In genomic region chr22:31068970-31069369, GRCh38 we compare ENCODE assay signal across 22 cellular contexts. TPM values are rescaled to one million over a fixed set of nuclear protein-coding genes. Genes with fewer than 3 reads are reported as not detected.
DNase-seq lines count a peak whose midpoint lies in the region; ATAC-seq and TF ChIP-seq lines count a peak whose summit lies in the region.
"Had no signal": no experiment of that assay in that cellular context is flagged by ENCODE, and none has a peak within 500 bp of the region (broad histone marks: within the 10 kb centered on the region; RNA-seq: fewer than 3 reads in every experiment).

No MANE protein-coding gene starts in this region.

- H3K79me1 ChIP-seq in mesenchymal stem cell (replicated peaks; ENCODE audit: low read length, poor library complexity, severe bottlenecking) = no peaks in the 10 kb centered on the region

- H3K9me3 ChIP-seq in neural progenitor cell (ENCODE audit: low read depth) (no peaks in the 10 kb centered on the region), mesenchymal stem cell (ENCODE audit: control insufficient read depth, low read length) (no peaks in the 10 kb centered on the region)
- H3K9me3 ChIP-seq: A549 had no signal

- no peak for TF ChIP-seq CTCF in WTC11 (IDR thresholded peaks at IDR 0.05)
- no peak for TF ChIP-seq CTCF in neural progenitor cell (IDR thresholded peaks at IDR 0.05)

- H2BK12ac ChIP-seq in mesenchymal stem cell (ENCODE audit: low read length in 2 of 2) = no peak overlapping the region

- no peak overlapping the region for H3K4me3 Mint-ChIP-seq in WTC11
- H3K4me3 Mint-ChIP-seq in neural progenitor cell = no peak overlapping the region
- no peak overlapping the region for H3K4me3 Mint-ChIP-seq in activated CD8-positive, alpha-beta T cell treated with anti-CD3 and anti-CD28 coated beads, Interleukin-2, amount 10 ng/mL, durations not matched to agents 7 days and 5 days
- H3K4me3 Mint-ChIP-seq: CD4-positive, CD25-positive, alpha-beta regulatory T cell; CD8-positive, alpha-beta memory T cell had no signal

- H2AFZ ChIP-seq in neural progenitor cell (replicated peaks) = peak overlapping the region; percentile 34
- no peak overlapping the region for H2AFZ ChIP-seq in mesenchymal stem cell (ENCODE audit: low read depth, low read length)

- H3K4ac ChIP-seq in mesenchymal stem cell (ENCODE audit: low read depth in 1 of 2, low read length in 2 of 2) = no peak overlapping the region

- no peak overlapping the region for H3K4me3 ChIP-seq in neural progenitor cell
- H3K4me3 ChIP-seq in mesenchymal stem cell (ENCODE audit: insufficient read depth in 1 of 2, low read depth in 1 of 2, low read length in 2 of 2) = no peak overlapping the region
- H3K4me3 ChIP-seq: A549 had no signal

- CTCF ChIA-PET in WTC11 (lab: Charles Lee) = interaction anchor here (1.0 kb wide), 1 partner anchor 12 kb away, joined by 3 read pairs; the partner anchor contains the start of gene SMTN
- CTCF ChIA-PET in activated CD8-positive, alpha-beta T cell treated with anti-CD3 and anti-CD28 coated beads, Interleukin-2, amount 10 ng/mL, durations not matched to agents 7 days and 5 days (lab: Charles Lee) = no interaction called here

- no peak overlapping the region for H2BK5ac ChIP-seq in mesenchymal stem cell (ENCODE audit: low read depth, low read length, poor library complexity, severe bottlenecking)

- H3K9ac ChIP-seq in neural progenitor cell (no peak overlapping the region), mesenchymal stem cell (ENCODE audit: low read length) (no peak overlapping the region)
- H3K9ac ChIP-seq: KMS-11 had no signal

- no peak overlapping the region for H3K14ac ChIP-seq in mesenchymal stem cell (ENCODE audit: low read length in 2 of 2)

- no peaks in the 10 kb centered on the region for H3K36me3 Mint-ChIP-seq in WTC11
- no peaks in the 10 kb centered on the region for H3K36me3 Mint-ChIP-seq in neural progenitor cell
- H3K36me3 Mint-ChIP-seq in activated CD8-positive, alpha-beta T cell treated with anti-CD3 and anti-CD28 coated beads, Interleukin-2, amount 10 ng/mL, durations not matched to agents 7 days and 5 days (ENCODE audit: low read depth) = peaks cover under 1% of the 10 kb centered on the region
- H3K36me3 Mint-ChIP-seq: CD4-positive, CD25-positive, alpha-beta regulatory T cell; CD8-positive, alpha-beta memory T cell had no signal

- POLR2A ChIA-PET in WTC11 (lab: Charles Lee) = interaction anchor here (0.6 kb wide), 1 partner anchor 29 kb away, joined by 4 read pairs; no protein-coding TSS in a partner anchor
- POLR2A ChIA-PET in activated CD8-positive, alpha-beta T cell treated with anti-CD3 and anti-CD28 coated beads, Interleukin-2, amount 10 ng/mL, durations not matched to agents 7 days and 5 days (lab: Charles Lee) = no interaction called here

- H3K23ac ChIP-seq in mesenchymal stem cell (ENCODE audit: low read length in 2 of 2) = no peak overlapping the region

- H3K4me1 ChIP-seq in neural progenitor cell (no peaks in the 10 kb centered on the region), mesenchymal stem cell (ENCODE audit: control insufficient read depth, insufficient read depth, low read depth, low read length) (no peaks in the 10 kb centered on the region)

- no peak overlapping the region for H3K27ac ChIP-seq in neural progenitor cell
- no peak overlapping the region for H3K27ac ChIP-seq in mesenchymal stem cell (ENCODE audit: low read length, poor library complexity, severe bottlenecking)
- H3K27ac ChIP-seq: 22Rv1, HL-60, KMS-11 had no signal

- no peaks in the 10 kb centered on the region for H3F3A ChIP-seq in neural progenitor cell (ENCODE audit: low read depth)

- H3K4me1 Mint-ChIP-seq in WTC11 (peaks cover 8% of the 10 kb centered on the region), neural progenitor cell (peaks cover 3% of the 10 kb centered on the region)
- H3K4me1 Mint-ChIP-seq in activated CD8-positive, alpha-beta T cell treated with anti-CD3 and anti-CD28 coated beads, Interleukin-2, amount 10 ng/mL, durations not matched to agents 7 days and 5 days (ENCODE audit: low read depth) = no peaks in the 10 kb centered on the region
- H3K4me1 Mint-ChIP-seq: CD8-positive, alpha-beta memory T cell had no signal

- H3K36me3 ChIP-seq in neural progenitor cell (no peaks in the 10 kb centered on the region), mesenchymal stem cell (ENCODE audit: control insufficient read depth in 1 of 2, insufficient read depth in 2 of 2, low read depth in 1 of 2, low read length in 2 of 2) (no peaks in the 10 kb centered on the region)

- H2BK120ac ChIP-seq in mesenchymal stem cell (ENCODE audit: low read depth, low read length) = no peak overlapping the region

- H3K79me2 ChIP-seq in neural progenitor cell (ENCODE audit: low read depth) = no peaks in the 10 kb centered on the region

- no peaks in the 10 kb centered on the region for H4K20me1 ChIP-seq in neural progenitor cell (ENCODE audit: low read depth)

- H2BK15ac ChIP-seq in mesenchymal stem cell (ENCODE audit: low read depth, poor library complexity, severe bottlenecking) = no peak overlapping the region

- DNase-seq in Right ventricle myocardium superior (peak; percentile 4), Right ventricle myocardium inferior (ENCODE audit: missing footprints) (no peak), NCI-H69 (lab: John Stamatoyannopoulos, UW) (peak; percentile 55), WTC11 (ENCODE audit: low spot score) (no peak), neural progenitor cell (ENCODE audit: low spot score) (no peak), mesenchymal stem cell (no peak)
- DNase-seq in activated CD8-positive, alpha-beta T cell treated with anti-CD3 and anti-CD28 coated beads, Interleukin-2, amount 10 ng/mL, durations not matched to agents 7 days and 5 days = no peak
- DNase-seq: AML-193; C1 segment of cervical spinal cord; CD4-positive, CD25-positive, alpha-beta regulatory T cell; CD8-positive, alpha-beta memory T cell; COR-L47; DMS 273 treated with DMSO at 0.1 percent for 48 hours; DMS53; DND-41; EL had no signal

- ATAC-seq in Right ventricle myocardium superior (ENCODE audit: poor library complexity) (no peak), Right ventricle myocardium inferior (no peak), WTC11 (peak; percentile 92), GM18511 (IDR thresholded peaks at IDR 0.05; ENCODE audit: unreplicated experiment) (no peak)
- ATAC-seq in activated CD8-positive, alpha-beta T cell treated with anti-CD3 and anti-CD28 coated beads, Interleukin-2, amount 10 ng/mL, durations not matched to agents 7 days and 5 days = no peak
- ATAC-seq: HCT116 had no signal

- H3K9me3 Mint-ChIP-seq in WTC11 = peaks cover 3% of the 10 kb centered on the region
- no peaks in the 10 kb centered on the region for H3K9me3 Mint-ChIP-seq in neural progenitor cell
- no peaks in the 10 kb centered on the region for H3K9me3 Mint-ChIP-seq in activated CD8-positive, alpha-beta T cell treated with anti-CD3 and anti-CD28 coated beads, Interleukin-2, amount 10 ng/mL, durations not matched to agents 7 days and 5 days (ENCODE audit: insufficient read depth)
- H3K9me3 Mint-ChIP-seq: CD4-positive, CD25-positive, alpha-beta regulatory T cell; CD8-positive, alpha-beta memory T cell had no signal

- no peaks in the 10 kb centered on the region for H3K27me3 ChIP-seq in neural progenitor cell
- H3K27me3 ChIP-seq in mesenchymal stem cell (ENCODE audit: control insufficient read depth in 1 of 2, insufficient read depth in 1 of 2, low read length in 2 of 2) = no peaks in the 10 kb centered on the region

- no peak overlapping the region for H3K4me2 ChIP-seq in neural progenitor cell
- H3K4me2 ChIP-seq in mesenchymal stem cell (ENCODE audit: low read length, poor library complexity, severe bottlenecking) = no peak overlapping the region
- H3K4me2 ChIP-seq: A549, KMS-11 had no signal

- no peak overlapping the region; the same call in 1 of the 2 replicates for H3K27ac Mint-ChIP-seq in WTC11
- no peak overlapping the region for H3K27ac Mint-ChIP-seq in neural progenitor cell
- no peak overlapping the region for H3K27ac Mint-ChIP-seq in activated CD8-positive, alpha-beta T cell treated with anti-CD3 and anti-CD28 coated beads, Interleukin-2, amount 10 ng/mL, durations not matched to agents 7 days and 5 days
- H3K27ac Mint-ChIP-seq: CD4-positive, CD25-positive, alpha-beta regulatory T cell; CD8-positive, alpha-beta memory T cell had no signal

- 68% methylated on average over 11 of the region's 11 CpGs for WGBS in mesenchymal stem cell

- H3K27me3 Mint-ChIP-seq in WTC11 (ENCODE audit: low read depth) (no peaks in the 10 kb centered on the region; the same call in none of the 2 replicates), neural progenitor cell (ENCODE audit: insufficient read depth, low read depth) (no peaks in the 10 kb centered on the region)
- peaks cover 2% of the 10 kb centered on the region for H3K27me3 Mint-ChIP-seq in activated CD8-positive, alpha-beta T cell treated with anti-CD3 and anti-CD28 coated beads, Interleukin-2, amount 10 ng/mL, durations not matched to agents 7 days and 5 days (ENCODE audit: low read depth)

- no peak overlapping the region for H4K91ac ChIP-seq in mesenchymal stem cell (ENCODE audit: low read length)

- intact Hi-C loops in Right ventricle myocardium superior (cut with DNase I) = no loop called here
- intact Hi-C loops in Right ventricle myocardium inferior (cut with DNase I) = no loop called here

- H2AK5ac ChIP-seq in mesenchymal stem cell (ENCODE audit: low read length, severe bottlenecking) = no peak overlapping the region

- H3K18ac ChIP-seq in mesenchymal stem cell (ENCODE audit: low read depth in 1 of 2, low read length in 2 of 2) = no peak overlapping the region

- no peak overlapping the region for H4K8ac ChIP-seq in mesenchymal stem cell (ENCODE audit: low read length)

RNA-seq across cellular contexts. Expression of gene SMTN, which starts 12.1 kb away (rescaled TPM):
- total RNA-seq in Right ventricle myocardium superior (256 TPM), Right ventricle myocardium inferior (250 TPM), WTC11 (2021) (28.1 to 34.5 TPM (median 32.8 TPM) in 3 replicates), neural progenitor cell (ENCODE audit: low replicate concordance) (14.1 and 24.0 TPM in 2 replicates)
- total RNA-seq in activated CD8-positive, alpha-beta T cell treated with anti-CD3 and anti-CD28 coated beads, Interleukin-2, amount 10 ng/mL, durations not matched to agents 7 days and 5 days = 10 to 100 TPM; 51.0 to 61.7 TPM
- polyA plus RNA-seq in mesenchymal stem cell (2013, experiment 1 of 2) = 71.2 TPM
- polyA plus RNA-seq in mesenchymal stem cell (2013, experiment 2 of 2) = 67.2 TPM

RNA-seq across cellular contexts. Expression of gene SELENOM, which starts 38.4 kb away (rescaled TPM):
- total RNA-seq in Right ventricle myocardium superior = 43.4 TPM
- 48.2 TPM for total RNA-seq in Right ventricle myocardium inferior
- total RNA-seq in WTC11 (2021) = 16.3 to 24.6 TPM (median 22.6 TPM) in 3 replicates
- total RNA-seq in neural progenitor cell (ENCODE audit: low replicate concordance) = 7.4 and 13.9 TPM in 2 replicates
- total RNA-seq in activated CD8-positive, alpha-beta T cell treated with anti-CD3 and anti-CD28 coated beads, Interleukin-2, amount 10 ng/mL, durations not matched to agents 7 days and 5 days = under 1 TPM; 0.76 to 0.87 TPM
- polyA plus RNA-seq in mesenchymal stem cell (2013, experiment 1 of 2) = 278 TPM
- polyA plus RNA-seq in mesenchymal stem cell (2013, experiment 2 of 2) = 285 TPM

RNA-seq across cellular contexts. Expression of gene INPP5J, which starts 53.8 kb away (rescaled TPM):
- total RNA-seq in Right ventricle myocardium superior (15.4 TPM), Right ventricle myocardium inferior (16.6 TPM), WTC11 (2021) (6.2 to 9.0 TPM (median 7.7 TPM) in 3 replicates), neural progenitor cell (ENCODE audit: low replicate concordance) (1.5 and 3.7 TPM in 2 replicates)
- total RNA-seq in activated CD8-positive, alpha-beta T cell treated with anti-CD3 and anti-CD28 coated beads, Interleukin-2, amount 10 ng/mL, durations not matched to agents 7 days and 5 days = not detected
- 2.2 TPM for polyA plus RNA-seq in mesenchymal stem cell (2013, experiment 1 of 2)
- 2.2 TPM for polyA plus RNA-seq in mesenchymal stem cell (2013, experiment 2 of 2)
- total RNA-seq: CD4-positive, CD25-positive, alpha-beta regulatory T cell had no signal
- polyA plus RNA-seq: CD8-positive, alpha-beta memory T cell had no signal

Comparison
In these comparisons a context has a peak if more than half of its experiments do, and no peak if none do; other contexts are left out.
1. DNase-seq: peak in Right ventricle myocardium superior (single experiment) and NCI-H69 (single experiment); none in Right ventricle myocardium inferior (single experiment), WTC11 (single experiment), neural progenitor cell (single experiment), activated CD8-positive, alpha-beta T cell treated with anti-CD3 and anti-CD28 coated beads, Interleukin-2, amount 10 ng/mL, durations not matched to agents 7 days and 5 days (single experiment) and mesenchymal stem cell (single experiment).